25 cellular contexts compared by ENCODE assay signal in the genomic region with DNA sequence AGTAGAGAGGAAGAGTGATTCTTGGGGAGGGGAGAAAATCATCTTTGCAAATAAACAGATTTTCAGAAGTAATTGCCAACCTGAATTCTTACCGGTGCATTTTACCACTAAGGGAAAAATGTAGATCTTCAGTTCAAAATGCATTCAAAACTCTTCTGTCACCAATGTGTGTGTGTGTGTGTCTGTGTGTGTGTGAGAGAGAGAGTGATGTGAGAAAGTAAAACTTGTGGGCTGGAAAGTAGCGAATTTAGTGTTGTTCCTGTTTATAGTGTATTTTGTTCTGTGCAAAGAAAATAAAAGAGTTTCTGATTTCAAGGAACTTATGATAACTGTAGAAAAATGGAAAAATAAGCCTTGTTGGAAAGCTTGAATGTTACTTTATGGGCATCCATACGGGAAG. TPM values are rescaled to one million over a fixed set of nuclear protein-coding genes. Genes with fewer than 3 reads are reported as not detected.
"Had no signal": no experiment of that assay in that cellular context is flagged by ENCODE, and none has a peak within 500 bp of the region (broad histone marks: within the 10 kb centered on the region; RNA-seq: fewer than 3 reads in every experiment).

No MANE protein-coding gene starts in this region.

- DNase-seq: activated CD4-positive, alpha-beta T cell treated with anti-CD3 and anti-CD28 coated beads for 48 hours; activated CD4-positive, alpha-beta T cell treated with anti-CD3 and anti-CD28 coated beads, Interleukin-2, amount 50 U/mL, for 48 hours; activated gamma-delta T cell; activated naive CD4-positive, alpha-beta T cell treated with anti-CD3 and anti-CD28 coated beads for 36 hours; activated naive CD8-positive, alpha-beta T cell treated with anti-CD3 and anti-CD28 coated beads, Interleukin-2, amount 10 ng/mL, durations not matched to agents 7 days and 5 days; activated T-cell treated with anti-CD3 and anti-CD28 coated beads for 4 hours; adrenal gland; anterior cingulate cortex; caudate nucleus; MG63; MV-4-11; NCI-H1092 treated with DMSO at 0.1 percent for 48 hours; NCI-H1417 treated with DMSO at 0.1 percent for 48 hours; NCI-H1694; NCI-H2029; NCI-H510A treated with DMSO at 0.1 percent for 48 hours; NCI-H69; SHP77; SW 1271 had no signal

- H3K4me3 ChIP-seq: adrenal gland, MG63, SJSA1 had no signal

- H3K27me3 ChIP-seq: adrenal gland, MG63, SJSA1 had no signal

- H3K9me3 Mint-ChIP-seq: activated naive CD4-positive, alpha-beta T cell treated with anti-CD3 and anti-CD28 coated beads for 36 hours; activated naive CD8-positive, alpha-beta T cell treated with anti-CD3 and anti-CD28 coated beads, Interleukin-2, amount 10 ng/mL, durations not matched to agents 7 days and 5 days; T-helper 1 cell treated with Interleukin-12 subunit alpha and Interleukin-12 subunit beta and Interleukin-4 antibody, amounts not matched to agents 30 μg/mL and 1 μg/mL, for 36 hours had no signal

- H3K9me3 ChIP-seq: adrenal gland, MG63, SJSA1 had no signal

- H3K27ac ChIP-seq: adrenal gland, KMS-11, SJSA1 had no signal

- H3K4me1 ChIP-seq: adrenal gland, SJSA1 had no signal

- ATAC-seq: activated CD4-positive, CD25-positive, alpha-beta regulatory T cell treated with anti-CD3 and anti-CD28 coated beads, Interleukin-2, amount 50 U/mL, for 24 hours; SK-N-SH treated with all-trans-retinoic acid at 6 μM for 48 hours had no signal

- H3K4me3 Mint-ChIP-seq: activated naive CD4-positive, alpha-beta T cell treated with anti-CD3 and anti-CD28 coated beads for 36 hours; activated naive CD8-positive, alpha-beta T cell treated with anti-CD3 and anti-CD28 coated beads, Interleukin-2, amount 10 ng/mL, durations not matched to agents 7 days and 5 days; T-helper 1 cell treated with Interleukin-12 subunit alpha and Interleukin-12 subunit beta and Interleukin-4 antibody, amounts not matched to agents 30 μg/mL and 1 μg/mL, for 36 hours had no signal

- H3K27me3 Mint-ChIP-seq: activated naive CD8-positive, alpha-beta T cell treated with anti-CD3 and anti-CD28 coated beads, Interleukin-2, amount 10 ng/mL, durations not matched to agents 7 days and 5 days had no signal

- H3K27ac Mint-ChIP-seq: activated naive CD4-positive, alpha-beta T cell treated with anti-CD3 and anti-CD28 coated beads for 36 hours; activated naive CD8-positive, alpha-beta T cell treated with anti-CD3 and anti-CD28 coated beads, Interleukin-2, amount 10 ng/mL, durations not matched to agents 7 days and 5 days; T-helper 1 cell treated with Interleukin-12 subunit alpha and Interleukin-12 subunit beta and Interleukin-4 antibody, amounts not matched to agents 30 μg/mL and 1 μg/mL, for 36 hours had no signal

RNA-seq across cellular contexts. Expression of a gene that starts 27.0 kb away (rescaled TPM):
- total RNA-seq: activated naive CD4-positive, alpha-beta T cell treated with anti-CD3 and anti-CD28 coated beads for 36 hours; activated naive CD8-positive, alpha-beta T cell treated with anti-CD3 and anti-CD28 coated beads, Interleukin-2, amount 10 ng/mL, durations not matched to agents 7 days and 5 days; adrenal gland; chondrocyte; SJSA1 had no signal
